In the genomic region with DNA sequence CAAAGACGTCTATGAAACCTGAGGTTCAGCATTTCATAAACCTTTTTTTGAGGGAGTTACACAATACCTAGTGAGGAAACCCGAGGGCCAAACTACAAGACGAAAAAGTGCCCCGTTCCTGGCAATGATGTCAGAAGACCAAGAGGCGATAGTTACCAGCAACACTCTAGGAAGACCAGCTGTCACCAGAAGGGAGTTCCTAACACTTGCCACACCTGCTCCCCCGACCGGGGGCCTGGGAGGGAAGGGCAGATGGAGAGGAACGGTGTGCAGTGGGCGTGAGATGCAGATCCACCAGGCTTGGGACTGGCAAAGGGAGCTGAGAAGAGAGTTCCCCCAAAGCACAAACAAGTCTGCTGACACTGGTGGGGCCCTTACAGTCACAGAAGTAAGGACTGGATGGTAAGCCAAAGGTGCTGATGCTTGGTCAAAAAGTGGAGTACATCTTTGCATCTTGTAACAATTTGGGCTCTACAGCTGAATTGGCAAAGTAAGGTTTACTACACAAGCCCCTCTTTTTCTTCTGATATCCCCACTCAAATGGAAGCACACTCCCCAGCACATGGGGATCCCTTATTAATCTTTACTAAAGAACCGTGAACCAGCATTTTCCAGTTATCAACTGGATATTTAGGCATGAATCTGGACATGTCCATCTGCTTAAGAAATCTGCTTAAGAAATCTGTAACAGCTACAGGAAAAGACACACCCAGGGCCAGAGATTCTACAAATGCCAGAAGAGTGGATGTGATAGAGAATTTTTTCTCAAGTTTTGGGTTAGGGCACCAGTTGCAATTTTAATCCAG, we compare ENCODE assay signal across 8 cellular contexts. TPM values are rescaled to one million over a fixed set of nuclear protein-coding genes. Genes with fewer than 3 reads are reported as not detected.
DNase-seq lines count a peak whose midpoint lies in the region; ATAC-seq and TF ChIP-seq lines count a peak whose summit lies in the region.

No MANE protein-coding gene starts in this region.

- CTCF ChIA-PET in SK-N-SH (lab: Yijun Ruan, JAX): interaction anchor here (1.0 to 1.8 kb wide), 5 partner anchors 12 to 144 kb away, joined by 3 to 7 read pairs (median 5); no protein-coding TSS in a partner anchor

- no peaks in the 10 kb centered on the region for H3K27me3 ChIP-seq in SK-N-SH (ENCODE audit: insufficient read depth)
- no peaks in the 10 kb centered on the region for H3K27me3 ChIP-seq in OCI-LY1 (ENCODE audit: insufficient read depth, low read length)
- H3K27me3 ChIP-seq in fibroblast of lung (ENCODE audit: control insufficient read depth, insufficient read depth, low read length): no peaks in the 10 kb centered on the region

- H4K20me1 ChIP-seq in SK-N-SH (ENCODE audit: insufficient read depth): peaks cover 26% of the 10 kb centered on the region
- H4K20me1 ChIP-seq in OCI-LY1 (ENCODE audit: insufficient read depth, low read length): no peaks in the 10 kb centered on the region
- H4K20me1 ChIP-seq in fibroblast of lung (ENCODE audit: control insufficient read depth, extremely low read depth, insufficient read depth, low read length): no peaks in the 10 kb centered on the region

- ATAC-seq in SK-N-SH treated with all-trans-retinoic acid at 6 μM for 48 hours (no peak), GM18519 (IDR thresholded peaks at IDR 0.05; ENCODE audit: low FRiP score, unreplicated experiment) (no peak), HG02623 (IDR thresholded peaks at IDR 0.05; ENCODE audit: unreplicated experiment) (no peak)

- H3K4me3 ChIP-seq in SK-N-SH (ENCODE audit: low read depth in 2 of 2, low read length in 1 of 2) (no peak overlapping the region), OCI-LY1 (ENCODE audit: low read depth, low read length, poor library complexity, severe bottlenecking) (no peak overlapping the region), fibroblast of lung (replicated peaks in 1 of 4; ENCODE audit: control extremely low read depth in 1 of 4, insufficient read depth in 1 of 4, low read depth in 3 of 4, low read length in 4 of 4) (no peak overlapping the region), skeletal muscle cell (ENCODE audit: low read depth, low read length) (no peak overlapping the region)

- H2AFZ ChIP-seq in SK-N-SH (ENCODE audit: low read depth) (no peak overlapping the region), OCI-LY1 (ENCODE audit: low read length) (no peak overlapping the region), fibroblast of lung (ENCODE audit: low read length) (no peak overlapping the region)

- H3K9ac ChIP-seq in SK-N-SH (no peak overlapping the region), OCI-LY1 (ENCODE audit: low read length) (no peak overlapping the region), fibroblast of lung (ENCODE audit: insufficient read depth, low read length) (no peak overlapping the region)

- H3K27ac ChIP-seq in SK-N-SH (ENCODE audit: low read depth in 2 of 2, low read length in 1 of 2) (peak overlapping the region; percentile 25 to 34; a peak in 3 of 4 replicates), OCI-LY1 (ENCODE audit: low read depth, low read length, poor library complexity, severe bottlenecking) (peak overlapping the region; percentile 68), fibroblast of lung (ENCODE audit: insufficient read depth, low read length) (peak overlapping the region; percentile 22)

- no peak overlapping the region for H3K4me2 ChIP-seq in SK-N-SH
- no peak overlapping the region; the same call in 1 of the 2 replicates for H3K4me2 ChIP-seq in OCI-LY1 (ENCODE audit: low read length)
- no peak overlapping the region for H3K4me2 ChIP-seq in fibroblast of lung (ENCODE audit: extremely low read depth, insufficient read depth, low read length)

- POLR2A ChIA-PET in SK-N-SH (lab: Yijun Ruan, JAX): interaction anchor here (1.0 kb wide), 1 partner anchor 12 kb away, joined by 3 read pairs; no protein-coding TSS in a partner anchor

- peaks cover 56% of the 10 kb centered on the region for H3F3A ChIP-seq in SK-N-SH (replicated peaks; ENCODE audit: insufficient read depth)
- H3F3A ChIP-seq in OCI-LY1 (ENCODE audit: insufficient read depth, low read length): 0 out of 2 replicates have a peak, but pooled peaks cover 8% of the 10 kb centered on the region

- H3K9me3 ChIP-seq in SK-N-SH (no peaks in the 10 kb centered on the region), OCI-LY1 (ENCODE audit: low read length) (no peaks in the 10 kb centered on the region), fibroblast of lung (ENCODE audit: control insufficient read depth, insufficient read depth, low read depth, low read length) (no peaks in the 10 kb centered on the region)

- H3K79me2 ChIP-seq in SK-N-SH (ENCODE audit: insufficient read depth): peaks cover 28% of the 10 kb centered on the region
- H3K79me2 ChIP-seq in OCI-LY1 (ENCODE audit: insufficient read depth, low read length): no peaks in the 10 kb centered on the region
- H3K79me2 ChIP-seq in fibroblast of lung (ENCODE audit: control insufficient read depth, insufficient read depth, low read length): peaks cover 11% of the 10 kb centered on the region

- TF ChIP-seq RAD21 in SK-N-SH (IDR thresholded peaks at IDR 0.05; ENCODE audit: low read length): no peak

- no peak for TF ChIP-seq CTCF in SK-N-SH (IDR thresholded peaks at IDR 0.05)
- no peak for TF ChIP-seq CTCF in OCI-LY1 (IDR thresholded peaks at IDR 0.05; ENCODE audit: low read length)
- no peak for TF ChIP-seq CTCF in fibroblast of lung (conservative IDR thresholded peaks at IDR 0.05 in 1 of 2, IDR thresholded peaks at IDR 0.05 in 1 of 2; ENCODE audit: low read depth in 1 of 2, low read length in 2 of 2)

- H3K4me1 ChIP-seq in SK-N-SH (ENCODE audit: control insufficient read depth in 1 of 2, insufficient read depth in 2 of 2, low read depth in 1 of 2, low read length in 1 of 2): peaks cover 8 to 23% of the 10 kb centered on the region in 2 experiments; a peak in 2 of 4 replicates
- peaks cover 77% of the 10 kb centered on the region for H3K4me1 ChIP-seq in OCI-LY1 (ENCODE audit: insufficient read depth, low read length, severe bottlenecking)
- H3K4me1 ChIP-seq in fibroblast of lung (ENCODE audit: control insufficient read depth, extremely low read depth, insufficient read depth, low read length): peaks cover 22% of the 10 kb centered on the region

- DNase-seq in SK-N-SH (no peak), fibroblast of lung (ENCODE audit: low read depth in 2 of 2) (peak in 1 of 2 donors; percentile 78), skeletal muscle cell (ENCODE audit: low read depth) (peak; percentile 44), hippocampal formation (lab: John Stamatoyannopoulos, UW) (no peak)

- no peak for TF ChIP-seq EP300 in SK-N-SH (IDR thresholded peaks at IDR 0.05; ENCODE audit: borderline replicate concordance in 1 of 2, low read depth in 1 of 2, low read length in 1 of 2)

- H3K36me3 ChIP-seq in SK-N-SH (replicated peaks in 1 of 2; ENCODE audit: control insufficient read depth in 1 of 2, insufficient read depth in 2 of 2, low read length in 1 of 2): peaks cover 20 to 32% of the 10 kb centered on the region in 2 experiments
- H3K36me3 ChIP-seq in OCI-LY1 (ENCODE audit: insufficient read depth, low read length): peaks cover 31% of the 10 kb centered on the region
- H3K36me3 ChIP-seq in fibroblast of lung (ENCODE audit: control insufficient read depth, insufficient read depth, low read length): peaks cover 12% of the 10 kb centered on the region

- H3K9me2 ChIP-seq in SK-N-SH: no peaks in the 10 kb centered on the region
- no peaks in the 10 kb centered on the region for H3K9me2 ChIP-seq in OCI-LY1 (ENCODE audit: low read depth, low read length)

- WGBS in SK-N-SH (ENCODE audit: low lambda C conversion rate): 82% methylated on average over 10 of the region's 10 CpGs

TF ChIP-seq in SK-N-SH, 30 proteins besides CTCF, POLR2A, EP300 and RAD21 (continues in another document):
- TF ChIP-seq POLR2AphosphoS5 (IDR thresholded peaks at IDR 0.05; ENCODE audit: low read depth, low read length) (0 out of 2 replicates have a peak, but pooled peaks have one; percentile 47), CHD2 (IDR thresholded peaks at IDR 0.05; ENCODE audit: low read length, partially characterized antibody) (no peak), FOXJ3 (CRISPR knock-in tag; IDR thresholded peaks at IDR 0.05) (no peak), SIN3A (IDR thresholded peaks at IDR 0.05; ENCODE audit: borderline replicate concordance, low read depth, low read length) (0 out of 2 replicates have a peak, but pooled peaks have one; percentile 17), MEF2A (IDR thresholded peaks at IDR 0.05; ENCODE audit: borderline replicate concordance, low read depth) (no peak), FOXM1 (IDR thresholded peaks at IDR 0.05; ENCODE audit: low read depth) (no peak), GATA2 (CRISPR knock-in tag; IDR thresholded peaks at IDR 0.05) (no peak)

TF ChIP-seq in SK-N-SH treated with all-trans-retinoic acid at 6 μM for 48 hours, 23 proteins besides CTCF, POLR2A, EP300 and RAD21:
- TF ChIP-seq ZNF8 (CRISPR knock-in tag; IDR thresholded peaks at IDR 0.05) (no peak), BACH2 (CRISPR knock-in tag; IDR thresholded peaks at IDR 0.05; ENCODE audit: borderline replicate concordance) (no peak), RARB (CRISPR knock-in tag; IDR thresholded peaks at IDR 0.05) (no peak), ZFP30 (CRISPR knock-in tag; IDR thresholded peaks at IDR 0.05) (no peak)
TF ChIP-seq in SK-N-SH treated with all-trans-retinoic acid at 6 μM for 48 hours: peak in this region for 0.

RNA-seq across cellular contexts. Expression of gene PANK2, which starts 38.5 kb away (rescaled TPM):
- polyA plus RNA-seq in SK-N-SH (2012; rRNA removed) (17.7 and 23.3 TPM in 2 replicates), fibroblast of lung (32.0 and 33.7 TPM in 2 replicates)
- polyA plus RNA-seq in SK-N-SH (2012; cell fraction: cytosol; rRNA removed): 19.6 and 22.5 TPM in 2 replicates
- polyA plus RNA-seq in SK-N-SH (2012; cell fraction: nucleus; rRNA removed): 43.1 and 53.0 TPM in 2 replicates
- 50.8 and 51.7 TPM in 2 replicates for total RNA-seq in fibroblast of lung
- polyA plus RNA-seq in fibroblast of lung (2012): 30.9 and 41.6 TPM in 2 replicates
- 4.7 and 25.1 TPM in 2 replicates for polyA minus RNA-seq in fibroblast of lung (ENCODE audit: low replicate concordance)
